Comparison of ENCODE assay signal across 1 cellular context in the genomic region with DNA sequence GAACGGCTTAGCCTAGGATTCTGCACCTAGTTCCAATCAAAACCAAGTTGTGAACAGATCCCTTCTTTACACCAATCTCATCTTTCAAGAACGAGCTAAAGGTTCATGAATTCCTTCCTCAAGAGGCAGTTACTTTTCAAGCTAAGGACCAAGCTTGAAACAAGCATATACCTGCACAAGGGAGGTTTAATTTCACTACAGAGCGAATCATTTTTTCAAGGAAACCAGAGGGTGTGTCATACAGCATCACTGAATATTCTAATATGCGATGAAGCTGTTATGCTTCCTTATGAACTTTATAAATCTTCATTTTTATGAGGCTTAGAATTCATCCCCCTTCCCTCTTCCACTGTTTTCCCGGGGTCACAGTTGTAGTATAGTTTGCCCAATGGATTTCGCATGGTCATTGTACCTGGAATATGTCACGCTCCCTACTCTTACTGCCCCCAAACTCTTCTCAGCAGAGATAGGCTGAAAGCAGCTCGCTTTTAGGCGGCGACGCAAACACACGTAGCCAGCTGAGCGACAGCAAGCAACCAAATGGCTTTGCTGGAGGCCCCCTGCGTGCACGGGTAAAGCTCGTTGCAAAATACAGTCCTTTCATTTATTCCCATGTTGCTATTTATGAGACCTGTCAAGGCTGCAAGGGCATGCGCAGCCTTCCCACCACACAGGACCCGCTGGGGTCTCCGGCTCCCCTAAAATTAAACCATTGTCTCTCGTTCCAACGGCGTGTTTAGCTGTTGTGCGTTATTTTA.
A peak's percentile ranks its signal among the peaks of the same experiment; 100 is the strongest.
TF ChIP-seq lines count a peak whose summit lies in the region.

No MANE protein-coding gene starts in this region.

TF ChIP-seq in HepG2, 621 proteins besides CTCF, POLR2A, EP300 and RAD21 (continued from another document and continues in another):
- TF ChIP-seq, protein P1, sequence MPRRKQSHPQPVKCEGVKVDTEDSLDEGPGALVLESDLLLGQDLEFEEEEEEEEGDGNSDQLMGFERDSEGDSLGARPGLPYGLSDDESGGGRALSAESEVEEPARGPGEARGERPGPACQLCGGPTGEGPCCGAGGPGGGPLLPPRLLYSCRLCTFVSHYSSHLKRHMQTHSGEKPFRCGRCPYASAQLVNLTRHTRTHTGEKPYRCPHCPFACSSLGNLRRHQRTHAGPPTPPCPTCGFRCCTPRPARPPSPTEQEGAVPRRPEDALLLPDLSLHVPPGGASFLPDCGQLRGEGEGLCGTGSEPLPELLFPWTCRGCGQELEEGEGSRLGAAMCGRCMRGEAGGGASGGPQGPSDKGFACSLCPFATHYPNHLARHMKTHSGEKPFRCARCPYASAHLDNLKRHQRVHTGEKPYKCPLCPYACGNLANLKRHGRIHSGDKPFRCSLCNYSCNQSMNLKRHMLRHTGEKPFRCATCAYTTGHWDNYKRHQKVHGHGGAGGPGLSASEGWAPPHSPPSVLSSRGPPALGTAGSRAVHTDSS (CRISPR knock-in tag; conservative IDR thresholded peaks at IDR 0.05) = no peak
- TF ChIP-seq, protein P2, sequence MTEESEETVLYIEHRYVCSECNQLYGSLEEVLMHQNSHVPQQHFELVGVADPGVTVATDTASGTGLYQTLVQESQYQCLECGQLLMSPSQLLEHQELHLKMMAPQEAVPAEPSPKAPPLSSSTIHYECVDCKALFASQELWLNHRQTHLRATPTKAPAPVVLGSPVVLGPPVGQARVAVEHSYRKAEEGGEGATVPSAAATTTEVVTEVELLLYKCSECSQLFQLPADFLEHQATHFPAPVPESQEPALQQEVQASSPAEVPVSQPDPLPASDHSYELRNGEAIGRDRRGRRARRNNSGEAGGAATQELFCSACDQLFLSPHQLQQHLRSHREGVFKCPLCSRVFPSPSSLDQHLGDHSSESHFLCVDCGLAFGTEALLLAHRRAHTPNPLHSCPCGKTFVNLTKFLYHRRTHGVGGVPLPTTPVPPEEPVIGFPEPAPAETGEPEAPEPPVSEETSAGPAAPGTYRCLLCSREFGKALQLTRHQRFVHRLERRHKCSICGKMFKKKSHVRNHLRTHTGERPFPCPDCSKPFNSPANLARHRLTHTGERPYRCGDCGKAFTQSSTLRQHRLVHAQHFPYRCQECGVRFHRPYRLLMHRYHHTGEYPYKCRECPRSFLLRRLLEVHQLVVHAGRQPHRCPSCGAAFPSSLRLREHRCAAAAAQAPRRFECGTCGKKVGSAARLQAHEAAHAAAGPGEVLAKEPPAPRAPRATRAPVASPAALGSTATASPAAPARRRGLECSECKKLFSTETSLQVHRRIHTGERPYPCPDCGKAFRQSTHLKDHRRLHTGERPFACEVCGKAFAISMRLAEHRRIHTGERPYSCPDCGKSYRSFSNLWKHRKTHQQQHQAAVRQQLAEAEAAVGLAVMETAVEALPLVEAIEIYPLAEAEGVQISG (CRISPR knock-in tag; IDR thresholded peaks at IDR 0.05) = 0 out of 2 replicates have a peak, but pooled peaks have one; percentile 23
- peak; percentile 13; the same call in 1 of the 2 replicates for TF ChIP-seq KLF12 (CRISPR knock-in tag; IDR thresholded peaks at IDR 0.05; ENCODE audit: borderline replicate concordance)
- no peak for TF ChIP-seq ZNF121 (CRISPR knock-in tag; IDR thresholded peaks at IDR 0.05)
- TF ChIP-seq POLR2AphosphoS5 (IDR thresholded peaks at IDR 0.05; ENCODE audit: low read depth, low read length) = peak; percentile 58
- TF ChIP-seq, protein P3, sequence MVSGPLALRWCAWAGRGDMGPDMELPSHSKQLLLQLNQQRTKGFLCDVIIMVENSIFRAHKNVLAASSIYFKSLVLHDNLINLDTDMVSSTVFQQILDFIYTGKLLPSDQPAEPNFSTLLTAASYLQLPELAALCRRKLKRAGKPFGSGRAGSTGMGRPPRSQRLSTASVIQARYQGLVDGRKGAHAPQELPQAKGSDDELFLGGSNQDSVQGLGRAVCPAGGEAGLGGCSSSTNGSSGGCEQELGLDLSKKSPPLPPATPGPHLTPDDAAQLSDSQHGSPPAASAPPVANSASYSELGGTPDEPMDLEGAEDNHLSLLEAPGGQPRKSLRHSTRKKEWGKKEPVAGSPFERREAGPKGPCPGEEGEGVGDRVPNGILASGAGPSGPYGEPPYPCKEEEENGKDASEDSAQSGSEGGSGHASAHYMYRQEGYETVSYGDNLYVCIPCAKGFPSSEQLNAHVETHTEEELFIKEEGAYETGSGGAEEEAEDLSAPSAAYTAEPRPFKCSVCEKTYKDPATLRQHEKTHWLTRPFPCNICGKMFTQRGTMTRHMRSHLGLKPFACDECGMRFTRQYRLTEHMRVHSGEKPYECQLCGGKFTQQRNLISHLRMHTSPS (CRISPR knock-in tag; IDR thresholded peaks at IDR 0.05; ENCODE audit: low read depth) = no peak
- TF ChIP-seq AKAP8 (CRISPR knock-in tag; IDR thresholded peaks at IDR 0.05) = no peak
- no peak for TF ChIP-seq ARNT (IDR thresholded peaks at IDR 0.05)
- no peak for TF ChIP-seq SRSF4 (IDR thresholded peaks at IDR 0.05; ENCODE audit: low read depth, low read length, poor library complexity, severe bottlenecking)
- no peak for TF ChIP-seq ZNF552 (CRISPR knock-in tag; IDR thresholded peaks at IDR 0.05; ENCODE audit: borderline replicate concordance)
- no peak for TF ChIP-seq NFRKB (IDR thresholded peaks at IDR 0.05)
- TF ChIP-seq, protein P4, sequence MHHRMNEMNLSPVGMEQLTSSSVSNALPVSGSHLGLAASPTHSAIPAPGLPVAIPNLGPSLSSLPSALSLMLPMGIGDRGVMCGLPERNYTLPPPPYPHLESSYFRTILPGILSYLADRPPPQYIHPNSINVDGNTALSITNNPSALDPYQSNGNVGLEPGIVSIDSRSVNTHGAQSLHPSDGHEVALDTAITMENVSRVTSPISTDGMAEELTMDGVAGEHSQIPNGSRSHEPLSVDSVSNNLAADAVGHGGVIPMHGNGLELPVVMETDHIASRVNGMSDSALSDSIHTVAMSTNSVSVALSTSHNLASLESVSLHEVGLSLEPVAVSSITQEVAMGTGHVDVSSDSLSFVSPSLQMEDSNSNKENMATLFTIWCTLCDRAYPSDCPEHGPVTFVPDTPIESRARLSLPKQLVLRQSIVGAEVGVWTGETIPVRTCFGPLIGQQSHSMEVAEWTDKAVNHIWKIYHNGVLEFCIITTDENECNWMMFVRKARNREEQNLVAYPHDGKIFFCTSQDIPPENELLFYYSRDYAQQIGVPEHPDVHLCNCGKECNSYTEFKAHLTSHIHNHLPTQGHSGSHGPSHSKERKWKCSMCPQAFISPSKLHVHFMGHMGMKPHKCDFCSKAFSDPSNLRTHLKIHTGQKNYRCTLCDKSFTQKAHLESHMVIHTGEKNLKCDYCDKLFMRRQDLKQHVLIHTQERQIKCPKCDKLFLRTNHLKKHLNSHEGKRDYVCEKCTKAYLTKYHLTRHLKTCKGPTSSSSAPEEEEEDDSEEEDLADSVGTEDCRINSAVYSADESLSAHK (CRISPR knock-in tag; IDR thresholded peaks at IDR 0.05; ENCODE audit: borderline replicate concordance) = no peak
- TF ChIP-seq, protein P5, sequence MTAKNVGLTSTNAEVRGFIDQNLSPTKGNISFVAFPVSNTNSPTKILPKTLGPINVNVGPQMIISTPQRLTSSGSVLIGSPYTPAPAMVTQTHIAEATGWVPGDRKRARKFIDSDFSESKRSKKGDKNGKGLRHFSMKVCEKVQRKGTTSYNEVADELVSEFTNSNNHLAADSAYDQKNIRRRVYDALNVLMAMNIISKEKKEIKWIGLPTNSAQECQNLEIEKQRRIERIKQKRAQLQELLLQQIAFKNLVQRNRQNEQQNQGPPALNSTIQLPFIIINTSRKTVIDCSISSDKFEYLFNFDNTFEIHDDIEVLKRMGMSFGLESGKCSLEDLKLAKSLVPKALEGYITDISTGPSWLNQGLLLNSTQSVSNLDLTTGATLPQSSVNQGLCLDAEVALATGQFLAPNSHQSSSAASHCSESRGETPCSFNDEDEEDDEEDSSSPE (CRISPR knock-in tag; IDR thresholded peaks at IDR 0.05) = no peak
- TF ChIP-seq SP4 (CRISPR knock-in tag; IDR thresholded peaks at IDR 0.05) = no peak
- TF ChIP-seq BHLHE40 (IDR thresholded peaks at IDR 0.05; ENCODE audit: low read length) = no peak
- no peak for TF ChIP-seq ZNF501 (CRISPR knock-in tag; IDR thresholded peaks at IDR 0.05)
- TF ChIP-seq SIN3B (IDR thresholded peaks at IDR 0.05; ENCODE audit: low read length) = 0 out of 2 replicates have a peak, but pooled peaks have one; percentile 60
- TF ChIP-seq ZNF34 (CRISPR knock-in tag; IDR thresholded peaks at IDR 0.05; ENCODE audit: borderline replicate concordance) = no peak
- TF ChIP-seq POGZ (CRISPR knock-in tag; IDR thresholded peaks at IDR 0.05) = peak; percentile 47; the same call in 1 of the 2 replicates
- no peak for TF ChIP-seq PITX1 (CRISPR knock-in tag; IDR thresholded peaks at IDR 0.05)
- TF ChIP-seq ZNF24 (IDR thresholded peaks at IDR 0.05) = no peak
- TF ChIP-seq SATB2 (CRISPR knock-in tag; IDR thresholded peaks at IDR 0.05) = 0 out of 2 replicates have a peak, but pooled peaks have one; percentile 34
- TF ChIP-seq ZNF138 (CRISPR knock-in tag; IDR thresholded peaks at IDR 0.05; ENCODE audit: low read depth) = no peak
- TF ChIP-seq SP5 (CRISPR knock-in tag; IDR thresholded peaks at IDR 0.05; ENCODE audit: borderline replicate concordance, low read depth) = no peak
- TF ChIP-seq CREB1 (IDR thresholded peaks at IDR 0.05) = peak; percentile 83
- peak; percentile 89 for TF ChIP-seq CREB1 (CRISPR knock-in tag; IDR thresholded peaks at IDR 0.05)
- peak; percentile 85 for TF ChIP-seq CREM (IDR thresholded peaks at IDR 0.05)
- TF ChIP-seq CREM (CRISPR knock-in tag; IDR thresholded peaks at IDR 0.05) = peak; percentile 73; the same call in 1 of the 2 replicates
- TF ChIP-seq, protein P6, sequence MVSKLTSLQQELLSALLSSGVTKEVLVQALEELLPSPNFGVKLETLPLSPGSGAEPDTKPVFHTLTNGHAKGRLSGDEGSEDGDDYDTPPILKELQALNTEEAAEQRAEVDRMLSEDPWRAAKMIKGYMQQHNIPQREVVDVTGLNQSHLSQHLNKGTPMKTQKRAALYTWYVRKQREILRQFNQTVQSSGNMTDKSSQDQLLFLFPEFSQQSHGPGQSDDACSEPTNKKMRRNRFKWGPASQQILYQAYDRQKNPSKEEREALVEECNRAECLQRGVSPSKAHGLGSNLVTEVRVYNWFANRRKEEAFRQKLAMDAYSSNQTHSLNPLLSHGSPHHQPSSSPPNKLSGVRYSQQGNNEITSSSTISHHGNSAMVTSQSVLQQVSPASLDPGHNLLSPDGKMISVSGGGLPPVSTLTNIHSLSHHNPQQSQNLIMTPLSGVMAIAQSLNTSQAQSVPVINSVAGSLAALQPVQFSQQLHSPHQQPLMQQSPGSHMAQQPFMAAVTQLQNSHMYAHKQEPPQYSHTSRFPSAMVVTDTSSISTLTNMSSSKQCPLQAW (CRISPR knock-in tag; IDR thresholded peaks at IDR 0.05) = no peak
- TF ChIP-seq, protein P7, sequence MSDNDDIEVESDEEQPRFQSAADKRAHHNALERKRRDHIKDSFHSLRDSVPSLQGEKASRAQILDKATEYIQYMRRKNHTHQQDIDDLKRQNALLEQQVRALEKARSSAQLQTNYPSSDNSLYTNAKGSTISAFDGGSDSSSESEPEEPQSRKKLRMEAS (IDR thresholded peaks at IDR 0.05) = peak; percentile 68
- TF ChIP-seq, protein P8, sequence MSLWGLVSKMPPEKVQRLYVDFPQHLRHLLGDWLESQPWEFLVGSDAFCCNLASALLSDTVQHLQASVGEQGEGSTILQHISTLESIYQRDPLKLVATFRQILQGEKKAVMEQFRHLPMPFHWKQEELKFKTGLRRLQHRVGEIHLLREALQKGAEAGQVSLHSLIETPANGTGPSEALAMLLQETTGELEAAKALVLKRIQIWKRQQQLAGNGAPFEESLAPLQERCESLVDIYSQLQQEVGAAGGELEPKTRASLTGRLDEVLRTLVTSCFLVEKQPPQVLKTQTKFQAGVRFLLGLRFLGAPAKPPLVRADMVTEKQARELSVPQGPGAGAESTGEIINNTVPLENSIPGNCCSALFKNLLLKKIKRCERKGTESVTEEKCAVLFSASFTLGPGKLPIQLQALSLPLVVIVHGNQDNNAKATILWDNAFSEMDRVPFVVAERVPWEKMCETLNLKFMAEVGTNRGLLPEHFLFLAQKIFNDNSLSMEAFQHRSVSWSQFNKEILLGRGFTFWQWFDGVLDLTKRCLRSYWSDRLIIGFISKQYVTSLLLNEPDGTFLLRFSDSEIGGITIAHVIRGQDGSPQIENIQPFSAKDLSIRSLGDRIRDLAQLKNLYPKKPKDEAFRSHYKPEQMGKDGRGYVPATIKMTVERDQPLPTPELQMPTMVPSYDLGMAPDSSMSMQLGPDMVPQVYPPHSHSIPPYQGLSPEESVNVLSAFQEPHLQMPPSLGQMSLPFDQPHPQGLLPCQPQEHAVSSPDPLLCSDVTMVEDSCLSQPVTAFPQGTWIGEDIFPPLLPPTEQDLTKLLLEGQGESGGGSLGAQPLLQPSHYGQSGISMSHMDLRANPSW (CRISPR knock-in tag; IDR thresholded peaks at IDR 0.05; ENCODE audit: borderline replicate concordance) = no peak
- TF ChIP-seq ZNF879 (CRISPR knock-in tag; IDR thresholded peaks at IDR 0.05) = no peak
- TF ChIP-seq HDAC6 (IDR thresholded peaks at IDR 0.05; ENCODE audit: low read depth, low read length) = no peak
- TF ChIP-seq ZNF180 (CRISPR knock-in tag; IDR thresholded peaks at IDR 0.05; ENCODE audit: borderline replicate concordance, low read depth) = no peak
- TF ChIP-seq ADNP (CRISPR knock-in tag; IDR thresholded peaks at IDR 0.05) = no peak
- TF ChIP-seq GZF1 (CRISPR knock-in tag; IDR thresholded peaks at IDR 0.05) = no peak
- TF ChIP-seq, protein P9, sequence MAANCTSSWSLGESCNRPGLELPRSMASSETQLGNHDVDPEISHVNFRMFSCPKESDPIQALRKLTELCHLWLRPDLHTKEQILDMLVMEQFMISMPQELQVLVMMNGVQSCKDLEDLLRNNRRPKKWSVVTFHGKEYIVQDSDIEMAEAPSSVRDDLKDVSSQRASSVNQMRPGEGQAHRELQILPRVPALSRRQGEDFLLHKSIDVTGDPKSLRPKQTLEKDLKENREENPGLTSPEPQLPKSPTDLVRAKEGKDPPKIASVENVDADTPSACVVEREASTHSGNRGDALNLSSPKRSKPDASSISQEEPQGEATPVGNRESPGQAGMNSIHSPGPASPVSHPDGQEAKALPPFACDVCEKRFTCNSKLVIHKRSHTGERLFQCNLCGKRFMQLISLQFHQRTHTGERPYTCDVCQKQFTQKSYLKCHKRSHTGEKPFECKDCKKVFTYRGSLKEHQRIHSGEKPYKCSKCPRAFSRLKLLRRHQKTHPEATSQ (CRISPR knock-in tag; IDR thresholded peaks at IDR 0.05; ENCODE audit: borderline replicate concordance) = no peak
- TF ChIP-seq HMG20A (CRISPR knock-in tag; IDR thresholded peaks at IDR 0.05; ENCODE audit: borderline replicate concordance) = no peak
- TF ChIP-seq ZNF263 (CRISPR knock-in tag; IDR thresholded peaks at IDR 0.05) = no peak
- TF ChIP-seq ZNF432 (CRISPR knock-in tag; IDR thresholded peaks at IDR 0.05; ENCODE audit: borderline replicate concordance) = no peak
- TF ChIP-seq MTF2 (CRISPR knock-in tag; IDR thresholded peaks at IDR 0.05; ENCODE audit: borderline replicate concordance) = no peak
- no peak for TF ChIP-seq ZNF878 (CRISPR knock-in tag; IDR thresholded peaks at IDR 0.05)
- TF ChIP-seq NFE2L1 (CRISPR knock-in tag; IDR thresholded peaks at IDR 0.05; ENCODE audit: borderline replicate concordance) = no peak
- TF ChIP-seq ZNF891 (CRISPR knock-in tag; IDR thresholded peaks at IDR 0.05) = 0 out of 2 replicates have a peak, but pooled peaks have one; percentile 9
- no peak for TF ChIP-seq ZNF253 (CRISPR knock-in tag; IDR thresholded peaks at IDR 0.05; ENCODE audit: borderline replicate concordance)
